In genomic region chr18:28045880-28046279, GRCh38 we compare ENCODE assay signal across 1 cellular context.
TF ChIP-seq lines count a peak whose summit lies in the region.

No MANE protein-coding gene starts in this region.

TF ChIP-seq in A549, 52 proteins besides CTCF, POLR2A, EP300 and RAD21 (continued from another document):
- no peak for TF ChIP-seq REST (IDR thresholded peaks at IDR 0.05)
- no peak for TF ChIP-seq HOXB13 (CRISPR knock-in tag; IDR thresholded peaks at IDR 0.05; ENCODE audit: low read depth)
- no peak for TF ChIP-seq HOXA7 (CRISPR knock-in tag; IDR thresholded peaks at IDR 0.05)
- no peak for TF ChIP-seq FOSB (CRISPR knock-in tag; IDR thresholded peaks at IDR 0.05)
- TF ChIP-seq ESRRA (IDR thresholded peaks at IDR 0.05; ENCODE audit: borderline replicate concordance, low read length) = no peak
- TF ChIP-seq PHF8 (IDR thresholded peaks at IDR 0.05; ENCODE audit: borderline replicate concordance, low read depth) = no peak
- no peak for TF ChIP-seq TFCP2L1 (CRISPR knock-in tag; IDR thresholded peaks at IDR 0.05)
- TF ChIP-seq HOXB5 (CRISPR knock-in tag; IDR thresholded peaks at IDR 0.05) = no peak
- no peak for TF ChIP-seq RFX5 (IDR thresholded peaks at IDR 0.05)
